In genomic region chr6:33029297-33030184, GRCh38 we compare ENCODE assay signal across 7 cellular contexts. TPM values are rescaled to one million over a fixed set of nuclear protein-coding genes. Genes with fewer than 3 reads are reported as not detected.
DNase-seq lines count a peak whose midpoint lies in the region; ATAC-seq and TF ChIP-seq lines count a peak whose summit lies in the region.

No MANE protein-coding gene starts in this region.

- TF ChIP-seq CTCF in heart right ventricle (IDR thresholded peaks at IDR 0.05) (no peak), PC-3 (conservative IDR thresholded peaks at IDR 0.05; ENCODE audit: low read depth, low read length) (no peak)

- no TSS peak for BruUV-seq in PC-3 (replicated peaks; lab: Mats Ljungman, UMichigan)

- CTCF ChIA-PET in PC-3 (lab: Charles Lee) = no interaction called here

- no peak overlapping the region for H2AFZ ChIP-seq in PC-3 (ENCODE audit: low read length)

- no peaks in the 10 kb centered on the region for H3K36me3 ChIP-seq in heart right ventricle
- no peaks in the 10 kb centered on the region for H3K36me3 ChIP-seq in PC-3 (ENCODE audit: low read depth, low read length)

- no peak overlapping the region for H3K4me3 ChIP-seq in heart right ventricle
- H3K4me3 ChIP-seq in PC-3 (ENCODE audit: low read length) = no peak overlapping the region

- H3K27ac ChIP-seq in heart right ventricle (peak overlapping the region; percentile 40 to 94 (median 82)), substantia nigra (ENCODE audit: low read depth, low read length, poor library complexity, severe bottlenecking) (peak overlapping the region; percentile 2), PC-3 (ENCODE audit: low read length) (no peak overlapping the region)

- H3F3A ChIP-seq in PC-3 (ENCODE audit: low read length, unreplicated experiment) = no peaks in the 10 kb centered on the region

- no peak overlapping the region for H3K9ac ChIP-seq in PC-3 (ENCODE audit: low read length)

- no peaks in the 10 kb centered on the region for H3K9me2 ChIP-seq in PC-3 (replicated peaks; ENCODE audit: low read length)

- intact Hi-C loops in heart right ventricle (cut with DNase I) (no loop called here), PC-3 (cut with micrococcal nuclease) (no loop called here)

- H3K4me1 ChIP-seq in heart right ventricle (peaks cover 0 to 26% (median 6%) of the 10 kb centered on the region in 9 donors), PC-3 (ENCODE audit: insufficient read depth, low read length) (no peaks in the 10 kb centered on the region)

- H3K4me2 ChIP-seq in PC-3 (ENCODE audit: low read length) = no peak overlapping the region

- H4K20me1 ChIP-seq in PC-3 (ENCODE audit: low read length) = no peaks in the 10 kb centered on the region

- ATAC-seq in GM18873 (IDR thresholded peaks at IDR 0.05; ENCODE audit: low FRiP score, unreplicated experiment) (peak; percentile 62), HG02642 (IDR thresholded peaks at IDR 0.05; ENCODE audit: poor library complexity, unreplicated experiment) (peak; percentile 77), heart right ventricle (peak; percentile 87 to 98 (median 96)), PC-3 (no peak)

- DNase-seq in SKM-1 (lab: John Stamatoyannopoulos, UW; ENCODE audit: unreplicated experiment) (peak; percentile 30), heart right ventricle (peak in 1 of 2 donors; percentile 76), substantia nigra (lab: John Stamatoyannopoulos, UW) (peak in 14 of 49 donors; percentile 12 to 50 (median 37)), AG20443 (ENCODE audit: low spot score) (no peak), PC-3 (no peak)

- no peaks in the 10 kb centered on the region for H3K79me2 ChIP-seq in PC-3 (ENCODE audit: low read length)

- H3K9me3 ChIP-seq in heart right ventricle = peaks cover 0 to 3% (median 0%) of the 10 kb centered on the region in 11 donors
- H3K9me3 ChIP-seq in PC-3 (ENCODE audit: low read length) = no peaks in the 10 kb centered on the region

- WGBS in heart right ventricle, 2 donors = 42 to 52% methylated on average over 7 of the region's 7 CpGs

- POLR2A ChIA-PET in PC-3 (lab: Charles Lee; ENCODE audit: unreplicated experiment) = no interaction called here

- peaks cover 0 to 9% (median 0%) of the 10 kb centered on the region in 7 donors for H3K27me3 ChIP-seq in heart right ventricle
- peaks cover 74% of the 10 kb centered on the region for H3K27me3 ChIP-seq in PC-3 (ENCODE audit: low read length)

RNA-seq across cellular contexts. Expression of gene HLA-DOA, which starts 20.1 kb away (rescaled TPM):
- total RNA-seq in heart right ventricle (10 to 100 TPM in 1 of 10 donors, 1 to 10 TPM in 8, under 1 TPM in 1; 0.75 to 22.8 (median 2.0) TPM), PC-3 (2014; rRNA removed) (not detected in 2 replicates)
- polyA plus RNA-seq in heart right ventricle = 1 to 10 TPM in 1 of 2 donors, under 1 TPM in 1; 0.65 to 2.1 TPM

RNA-seq across cellular contexts. Expression of gene HLA-DPA1, which starts 43.9 kb away (rescaled TPM):
- total RNA-seq in heart right ventricle (100 to 1,000 TPM in 1 of 10 donors, 10 to 100 TPM in 9; 17.8 to 328 (median 53.6) TPM), PC-3 (2014; rRNA removed) (not detected in 2 replicates)
- 10 to 100 TPM; 18.2 to 24.3 TPM for polyA plus RNA-seq in heart right ventricle

RNA-seq across cellular contexts. Expression of gene HLA-DPB1, which starts 46.2 kb away (rescaled TPM):
- total RNA-seq in heart right ventricle (100 to 1,000 TPM in 1 of 10 donors, 10 to 100 TPM in 9; 19.2 to 264 (median 34.8) TPM), PC-3 (2014; rRNA removed) (not detected in 2 replicates)
- 10 to 100 TPM; 18.7 to 48.2 TPM for polyA plus RNA-seq in heart right ventricle

Comparison
In these comparisons a context has a peak if more than half of its experiments do, and no peak if none do; other contexts are left out.
1. RNA of gene HLA-DPA1, which starts 43.9 kb away (total RNA-seq): 17.8 to 328 TPM in heart right ventricle; not detected in PC-3; every median in the first group is over 10 times any median in the second.
2. RNA of gene HLA-DPB1, which starts 46.2 kb away (total RNA-seq): 19.2 to 264 TPM in heart right ventricle; not detected in PC-3; every median in the first group is over 10 times any median in the second.